ENCODE assay signal across 12 cellular contexts in the genomic region with DNA sequence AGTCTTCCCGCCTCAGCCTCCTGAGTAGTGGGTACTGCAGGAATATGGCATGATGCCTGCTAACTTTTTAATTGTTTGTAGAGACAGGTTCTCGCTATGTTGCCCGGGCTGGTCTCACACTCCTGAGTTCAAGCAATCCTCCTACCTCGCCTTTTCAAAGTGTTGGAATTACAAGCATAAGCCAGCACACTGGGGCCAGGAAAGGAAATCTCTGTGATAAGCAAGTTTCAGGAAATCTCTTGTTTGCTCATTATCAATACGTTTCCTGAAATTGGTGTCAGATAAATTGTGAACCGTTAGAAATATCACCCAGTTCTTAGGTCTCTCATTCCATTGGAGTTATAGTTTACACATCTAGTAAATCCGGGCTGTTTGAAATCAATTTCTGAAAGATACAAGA.
"Had no signal": no experiment of that assay in that cellular context is flagged by ENCODE, and none has a peak within 500 bp of the region (broad histone marks: within the 10 kb centered on the region; RNA-seq: fewer than 3 reads in every experiment).

No MANE protein-coding gene starts in this region.

- H3K4me1 ChIP-seq: colonic mucosa, left lung, psoas muscle, testis, tibial artery had no signal

- DNase-seq: colonic mucosa; left lung; mammary epithelial cell; right cardiac atrium; spleen; stimulated activated naive CD8-positive, alpha-beta T cell treated with anti-CD3 and anti-CD28 coated beads, Interleukin-15, Interleukin-2, amounts not matched to agents 100 U/mL and 50 U/mL, for 24 hours; testis; tibial artery had no signal

- H3K4me3 ChIP-seq: colonic mucosa, left lung, psoas muscle, skin epidermis, spleen, testis, tibial artery had no signal

- H3K27me3 ChIP-seq: colonic mucosa, left lung, spleen, testis, tibial artery had no signal

- H3K9me3 ChIP-seq: colonic mucosa, left lung, psoas muscle, spleen, testis, tibial artery had no signal

- H3K27ac ChIP-seq: colonic mucosa, left lung, psoas muscle, skin epidermis, spleen, testis, tibial artery had no signal

- ATAC-seq: stimulated activated memory B cell treated with anti-CD40 and anti-IgM and Interleukin-4, amounts not matched to agents 10 μg/mL and 1 μg/mL and 100 μg/mL, for 72 hours; stimulated activated naive CD8-positive, alpha-beta T cell treated with anti-CD3 and anti-CD28 coated beads, Interleukin-15, Interleukin-2, amounts not matched to agents 100 U/mL and 50 U/mL, for 24 hours had no signal

- FAIRE-seq: keratinocyte had no signal

- H3K36me3 ChIP-seq: colonic mucosa had no signal
